Comparison of ENCODE assay signal across 9 cellular contexts in genomic region chr13:39273953-39274352, GRCh38.
A peak's percentile ranks its signal among the peaks of the same experiment; 100 is the strongest.
DNase-seq lines count a peak whose midpoint lies in the region; ATAC-seq and TF ChIP-seq lines count a peak whose summit lies in the region.
"Had no signal": no experiment of that assay in that cellular context is flagged by ENCODE, and none has a peak within 500 bp of the region (broad histone marks: within the 10 kb centered on the region; RNA-seq: fewer than 3 reads in every experiment).

No MANE protein-coding gene starts in this region.

- DNase-seq in NCI-H1417 (lab: John Stamatoyannopoulos, UW), result peak; percentile 10 to 67 (median 16)
- DNase-seq in NCI-H1417 treated with DMSO at 0.1 percent for 48 hours (lab: John Stamatoyannopoulos, UW), result no peak
- DNase-seq in NCI-H2107 (lab: John Stamatoyannopoulos, UW), result peak; percentile 19
- DNase-seq in endodermal cell, result peak; percentile 67
- DNase-seq in renal cortical epithelial cell (ENCODE audit: low read depth), result peak; percentile 29
- DNase-seq in spleen, result no peak
- DNase-seq: activated CD4-positive, alpha-beta T cell treated with anti-CD3 and anti-CD28 coated beads for 48 hours had no signal

- peak; percentile 67 for TF ChIP-seq CTCF in endodermal cell (conservative IDR thresholded peaks at IDR 0.05)
- TF ChIP-seq CTCF in spleen (IDR thresholded peaks at IDR 0.05 in 8 of 11, conservative IDR thresholded peaks at IDR 0.05 in 3 of 11), result no peak

- H3K4me3 ChIP-seq in endodermal cell (ENCODE audit: low read length) (no peak overlapping the region), spleen (no peak overlapping the region)

- WGBS in endodermal cell (ENCODE audit: insufficient coverage in 1 of 2, insufficient read length in 1 of 2), 2 experiments, result 22 to 34% methylated on average over 3 to 4 of the region's 4 CpGs
- 31 to 52% (median 39%) methylated on average over 4 of the region's 4 CpGs for WGBS in spleen, 5 donors

- H3K27ac Mint-ChIP-seq in endodermal cell, result no peak overlapping the region

- no peaks in the 10 kb centered on the region for H3K36me3 Mint-ChIP-seq in endodermal cell (ENCODE audit: low read depth)

- no peak overlapping the region for H3K27ac ChIP-seq in endodermal cell (ENCODE audit: low read depth, low read length)
- H3K27ac ChIP-seq in spleen, result no peak overlapping the region

- peaks cover 36% of the 10 kb centered on the region for H3K27me3 Mint-ChIP-seq in endodermal cell (ENCODE audit: insufficient read depth)

- intact Hi-C loops in spleen (cut with DNase I; ENCODE audit: low total_unique reads), result loop anchor here (10.0 kb wide), 1 partner anchor 341 kb away; no protein-coding TSS in a partner anchor

- H3K4me3 Mint-ChIP-seq in endodermal cell, result no peak overlapping the region

- H3K4me1 ChIP-seq in endodermal cell (ENCODE audit: control insufficient read depth, insufficient read depth, low read length) (no peaks in the 10 kb centered on the region), spleen (peaks cover 0 to 2% (median 0%) of the 10 kb centered on the region in 6 donors)

- H3K9me3 Mint-ChIP-seq in endodermal cell, result no peaks in the 10 kb centered on the region

- ATAC-seq in HG03025 (IDR thresholded peaks at IDR 0.05; ENCODE audit: low FRiP score, unreplicated experiment) (no peak), GM18868 (IDR thresholded peaks at IDR 0.05; ENCODE audit: unreplicated experiment) (no peak)

- no peaks in the 10 kb centered on the region for H3K27me3 ChIP-seq in endodermal cell (ENCODE audit: control insufficient read depth, insufficient read depth, low read length, poor library complexity, severe bottlenecking)
- H3K27me3 ChIP-seq in spleen (replicated peaks in 1 of 7), result no peaks in the 10 kb centered on the region

- H3K9me3 ChIP-seq in endodermal cell (ENCODE audit: control insufficient read depth, low read length) (no peaks in the 10 kb centered on the region), spleen (no peaks in the 10 kb centered on the region)

- H3K9ac ChIP-seq in endodermal cell (ENCODE audit: extremely low read depth, low read length, poor library complexity, severe bottlenecking), result no peak overlapping the region

- no peaks in the 10 kb centered on the region for H3K36me3 ChIP-seq in endodermal cell (ENCODE audit: control insufficient read depth, insufficient read depth, low read length)
- no peaks in the 10 kb centered on the region for H3K36me3 ChIP-seq in spleen

- TF ChIP-seq POLR2A in spleen (IDR thresholded peaks at IDR 0.05), result no peak

- H3K4me1 Mint-ChIP-seq in endodermal cell, result peaks cover 4% of the 10 kb centered on the region

Comparison
In these comparisons a context has a peak if more than half of its experiments do, and no peak if none do; other contexts are left out.
1. DNase-seq: peak in NCI-H1417 (3 of 3), NCI-H2107 (single experiment), endodermal cell (single experiment) and renal cortical epithelial cell (single experiment); none in NCI-H1417 treated with DMSO at 0.1 percent for 48 hours (single experiment) and spleen (single experiment).